Comparison of ENCODE assay signal across 8 cellular contexts in the genomic region with DNA sequence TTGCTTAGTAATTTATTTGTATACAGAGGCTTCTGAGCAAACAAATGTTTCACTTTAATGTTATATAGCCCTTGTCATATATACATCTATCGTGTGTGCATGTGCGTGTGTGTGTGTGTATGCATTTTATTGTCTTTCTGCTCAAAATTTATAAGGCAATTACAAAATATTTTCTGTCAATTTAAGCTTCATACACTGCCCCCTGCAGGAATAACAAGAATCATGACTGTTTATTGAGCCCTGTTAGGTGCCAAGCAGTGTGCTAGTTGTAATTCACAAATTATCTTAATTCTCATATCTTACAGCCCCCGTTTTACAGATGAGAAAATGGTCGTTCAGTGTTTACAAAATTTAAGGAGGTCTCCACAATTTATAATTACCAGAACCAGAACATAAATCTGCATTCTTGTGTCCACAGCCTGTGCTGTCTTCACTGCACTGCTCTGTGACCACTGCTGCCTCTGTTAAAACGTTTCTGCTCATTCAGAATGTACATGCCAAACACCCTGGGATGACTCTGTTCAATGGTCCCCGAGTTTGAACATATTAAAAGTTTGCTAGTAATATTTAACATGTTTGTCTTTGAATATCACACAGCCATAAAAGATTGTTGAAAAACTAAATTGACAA.
DNase-seq lines count a peak whose midpoint lies in the region; ATAC-seq, FAIRE-seq and TF ChIP-seq lines count a peak whose summit lies in the region.

No MANE protein-coding gene starts in this region.

- no peaks in the 10 kb centered on the region for H3K36me3 Mint-ChIP-seq in astrocyte (ENCODE audit: low read depth, unreplicated experiment)

- no peak overlapping the region for H3K4me3 ChIP-seq in HFF-Myc (replicated peaks; ENCODE audit: low read depth, low read length)
- no peak overlapping the region for H3K4me3 ChIP-seq in astrocyte (ENCODE audit: insufficient read depth, low read depth, low read length)
- H3K4me3 ChIP-seq in left lung, result no peak overlapping the region

- H3K79me2 ChIP-seq in astrocyte (ENCODE audit: insufficient read depth, low read length), result no peaks in the 10 kb centered on the region

- no peak for ATAC-seq in left lung

- H3K4me3 Mint-ChIP-seq in astrocyte (ENCODE audit: unreplicated experiment), result no peak overlapping the region

- no peak overlapping the region for H3K27ac ChIP-seq in astrocyte (ENCODE audit: low read depth, low read length)
- H3K27ac ChIP-seq in left lung, result no peak overlapping the region

- FAIRE-seq in astrocyte (lab: Jason Lieb, UNC), result no peak

- TF ChIP-seq CTCF in AG09319 (IDR thresholded peaks at IDR 0.05; ENCODE audit: low read depth, low read length) (peak; percentile 32), HFF-Myc (IDR thresholded peaks at IDR 0.05; ENCODE audit: low read depth, low read length, missing control alignments) (peak; percentile 33), astrocyte (IDR thresholded peaks at IDR 0.05; ENCODE audit: insufficient read depth, low read depth, low read length) (peak; percentile 10), left lung (IDR thresholded peaks at IDR 0.05) (peak; percentile 28 to 42)

- no peaks in the 10 kb centered on the region for H3K4me1 Mint-ChIP-seq in astrocyte (ENCODE audit: low read depth, unreplicated experiment)

- no peaks in the 10 kb centered on the region for H4K20me1 ChIP-seq in astrocyte (ENCODE audit: insufficient read depth, low read length)

- H3K9ac ChIP-seq in astrocyte (ENCODE audit: low read length), result no peak overlapping the region

- no peak overlapping the region for H2AFZ ChIP-seq in astrocyte (ENCODE audit: low read depth, low read length)

- no peaks in the 10 kb centered on the region for H3K9me3 Mint-ChIP-seq in astrocyte (ENCODE audit: unreplicated experiment)

- H3K4me1 ChIP-seq in astrocyte (ENCODE audit: insufficient read depth, low read length) (no peaks in the 10 kb centered on the region), left lung (no peaks in the 10 kb centered on the region)

- no peaks in the 10 kb centered on the region for H3K36me3 ChIP-seq in astrocyte (ENCODE audit: insufficient read depth, low read length)
- H3K36me3 ChIP-seq in left lung, result no peaks in the 10 kb centered on the region

- H3K27me3 Mint-ChIP-seq in astrocyte (ENCODE audit: low read depth, unreplicated experiment), result no peaks in the 10 kb centered on the region

- H3K4me2 ChIP-seq in astrocyte (ENCODE audit: low read length), result no peak overlapping the region

- DNase-seq in AG09319 (ENCODE audit: extremely low read depth, low read depth) (no peak), HFF-Myc (ENCODE audit: extremely low read depth, low read depth) (no peak), astrocyte (ENCODE audit: low read depth) (no peak), left lung (no peak), OCI-M2 (lab: John Stamatoyannopoulos, UW; ENCODE audit: unreplicated experiment) (no peak), NCI-H345 (lab: John Stamatoyannopoulos, UW) (no peak), NCI-H2107 treated with DMSO at 0.1 percent for 48 hours (lab: John Stamatoyannopoulos, UW; ENCODE audit: unreplicated experiment) (no peak)
- no peak for DNase-seq in activated CD4-positive, alpha-beta T cell treated with anti-CD3 and anti-CD28 coated beads, Interleukin-2, amount 50 U/mL, for 4 hours

- H3K27me3 ChIP-seq in astrocyte (ENCODE audit: insufficient read depth, low read length) (no peaks in the 10 kb centered on the region), left lung (no peaks in the 10 kb centered on the region)

- no peak overlapping the region for H3K27ac Mint-ChIP-seq in astrocyte (ENCODE audit: unreplicated experiment)

- H3K9me3 ChIP-seq in astrocyte (ENCODE audit: insufficient read depth, low read depth, low read length) (no peaks in the 10 kb centered on the region), left lung (no peaks in the 10 kb centered on the region)

- intact Hi-C loops in left lung (cut with DNase I), result loop anchor here in 1 of 2 donors (10.0 kb wide), 1 partner anchor 274 kb away; no protein-coding TSS in a partner anchor
